25 cellular contexts compared by ENCODE assay signal in the genomic region with DNA sequence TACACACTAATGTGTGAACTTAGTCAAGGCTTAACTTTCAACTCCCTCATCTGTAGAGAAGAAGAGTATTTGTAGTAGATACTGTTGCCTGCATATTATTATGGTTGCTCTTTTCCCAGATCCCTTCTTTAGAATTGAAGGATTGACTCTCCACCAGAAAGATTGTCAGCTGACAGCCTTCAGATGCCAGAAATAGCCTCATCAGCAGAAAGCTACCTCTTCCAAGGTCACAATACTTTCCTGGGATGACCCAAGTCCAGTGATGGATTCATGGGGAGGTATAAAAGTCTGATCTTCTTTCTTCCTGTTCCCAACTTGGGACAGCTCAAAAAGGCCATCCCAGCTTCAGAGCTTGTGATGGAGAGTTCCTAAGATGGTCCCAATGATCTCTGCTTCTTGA.
"Had no signal": no experiment of that assay in that cellular context is flagged by ENCODE, and none has a peak within 500 bp of the region (broad histone marks: within the 10 kb centered on the region; RNA-seq: fewer than 3 reads in every experiment).

No MANE protein-coding gene starts in this region.

- H2AFZ ChIP-seq: hepatocyte had no signal

- FAIRE-seq: colon, endothelial cell of umbilical vein, frontal cortex, kidney had no signal

- H3K4me1 ChIP-seq: foreskin keratinocyte, gastroesophageal sphincter, lower lobe of right lung had no signal

- H3K4me2 ChIP-seq: hepatocyte had no signal

- H3K27ac ChIP-seq: coronary artery, dorsolateral prefrontal cortex, esophagus muscularis mucosa, foreskin keratinocyte, gastroesophageal sphincter, heart left ventricle, hepatocyte, left ventricle myocardium inferior, lower lobe of right lung had no signal

- H3K9me3 ChIP-seq: mucosa of descending colon had no signal

- DNase-seq: dermis blood vessel endothelial cell; dorsolateral prefrontal cortex; effector CD4-positive, alpha-beta T cell; effector memory CD4-positive, alpha-beta T cell; foreskin keratinocyte; heart left ventricle; hypothalamus; immature natural killer cell; islet precursor cell; kidney; kidney glomerular epithelial cell; left colon; left ventricle myocardium inferior; lower lobe of right lung; mesenchymal stem cell; mucosa of descending colon; naive B cell had no signal

- ATAC-seq: foreskin keratinocyte, gastroesophageal sphincter, left colon, left lobe of liver, lower lobe of right lung, mucosa of descending colon had no signal

- H3K36me3 ChIP-seq: esophagus muscularis mucosa, gastroesophageal sphincter, heart left ventricle, left ventricle myocardium inferior, lower lobe of right lung had no signal

- H3K27me3 ChIP-seq: dorsolateral prefrontal cortex, foreskin keratinocyte, heart left ventricle, hepatocyte had no signal

- H3K4me3 ChIP-seq: coronary artery, dorsolateral prefrontal cortex, esophagus muscularis mucosa, gastroesophageal sphincter, heart left ventricle, hepatocyte, left ventricle myocardium inferior, lower lobe of right lung, mucosa of descending colon had no signal
